8 cellular contexts compared by ENCODE assay signal in genomic region chr3:46978985-46979944, GRCh38. TPM values are rescaled to one million over a fixed set of nuclear protein-coding genes. Genes with fewer than 3 reads are reported as not detected.
DNase-seq lines count a peak whose midpoint lies in the region; ATAC-seq and TF ChIP-seq lines count a peak whose summit lies in the region.

Gene NBEAL2, plus strand, starts transcription at chr3:46979666. Its CDS starts 196 bp downstream, at chr3:46979862.

- H3K4me1 Mint-ChIP-seq in activated CD4-positive, alpha-beta T cell treated with anti-CD3 and anti-CD28 coated beads, Interleukin-2, amount 10 ng/mL, durations not matched to agents 7 days and 5 days = peaks cover 59% of the 10 kb centered on the region
- H3K4me1 Mint-ChIP-seq in dendritic cell treated with granulocyte-macrophage colony-stimulating factor and Interleukin-4, amounts not matched to agents 40 ng/mL and 50 ng/mL, for 4 days (ENCODE audit: low read depth) = peaks cover 73% of the 10 kb centered on the region

- POLR2A ChIA-PET in activated CD4-positive, alpha-beta T cell treated with anti-CD3 and anti-CD28 coated beads, Interleukin-2, amount 10 ng/mL, durations not matched to agents 7 days and 5 days (lab: Charles Lee) = interaction anchor here (1.0 to 1.4 kb wide), 2 partner anchors 13 to 30 kb away, joined by 3 to 4 read pairs; no protein-coding TSS in a partner anchor

- DNase-seq in C1 segment of cervical spinal cord (lab: John Stamatoyannopoulos, UW) = peak in 11 of 14 donors; percentile 34 to 82 (median 59)
- peak; percentile 92 for DNase-seq in NCI-H69 (lab: John Stamatoyannopoulos, UW)
- peak; percentile 97 for DNase-seq in activated CD4-positive, alpha-beta T cell treated with anti-CD3 and anti-CD28 coated beads, Interleukin-2, amount 10 ng/mL, durations not matched to agents 7 days and 5 days
- DNase-seq in left lung = peak; percentile 99 to 100
- peak; percentile 94 for DNase-seq in stimulated activated CD4-positive, alpha-beta T cell treated with anti-CD3 and anti-CD28 coated beads, Interleukin-2, amount 100 ng/mL, for 4 hours (ENCODE audit: low read depth)

- H3K27ac Mint-ChIP-seq in activated CD4-positive, alpha-beta T cell treated with anti-CD3 and anti-CD28 coated beads, Interleukin-2, amount 10 ng/mL, durations not matched to agents 7 days and 5 days = peak within 1 kb of the TSS; percentile 88
- H3K27ac Mint-ChIP-seq in dendritic cell treated with granulocyte-macrophage colony-stimulating factor and Interleukin-4, amounts not matched to agents 40 ng/mL and 50 ng/mL, for 4 days = peak within 1 kb of the TSS; percentile 93

- H3K36me3 Mint-ChIP-seq in activated CD4-positive, alpha-beta T cell treated with anti-CD3 and anti-CD28 coated beads, Interleukin-2, amount 10 ng/mL, durations not matched to agents 7 days and 5 days (ENCODE audit: low read depth) = peaks cover 18% of the 10 kb centered on the region
- peaks cover 16% of the 10 kb centered on the region for H3K36me3 Mint-ChIP-seq in dendritic cell treated with granulocyte-macrophage colony-stimulating factor and Interleukin-4, amounts not matched to agents 40 ng/mL and 50 ng/mL, for 4 days (ENCODE audit: low read depth)

- no peaks in the 10 kb centered on the region for H3K36me3 ChIP-seq in left lung

- H3K9me3 ChIP-seq in left lung = no peaks in the 10 kb centered on the region

- H3K4me1 ChIP-seq in left lung = peaks cover 16 to 75% of the 10 kb centered on the region in 2 donors

- peak within 1 kb of the TSS; percentile 84 for H3K4me3 Mint-ChIP-seq in activated CD4-positive, alpha-beta T cell treated with anti-CD3 and anti-CD28 coated beads, Interleukin-2, amount 10 ng/mL, durations not matched to agents 7 days and 5 days
- peak within 1 kb of the TSS; percentile 88 for H3K4me3 Mint-ChIP-seq in dendritic cell treated with granulocyte-macrophage colony-stimulating factor and Interleukin-4, amounts not matched to agents 40 ng/mL and 50 ng/mL, for 4 days

- no peaks in the 10 kb centered on the region for H3K27me3 ChIP-seq in left lung

- H3K27ac ChIP-seq in left lung = peak within 1 kb of the TSS; percentile 81 to 90

- ATAC-seq in GM19328 (IDR thresholded peaks at IDR 0.05; ENCODE audit: unreplicated experiment) (peak; percentile 65), HG03469 (IDR thresholded peaks at IDR 0.05; ENCODE audit: unreplicated experiment) (peak; percentile 64), left lung (peak; percentile 84)

- no peaks in the 10 kb centered on the region for H3K27me3 Mint-ChIP-seq in activated CD4-positive, alpha-beta T cell treated with anti-CD3 and anti-CD28 coated beads, Interleukin-2, amount 10 ng/mL, durations not matched to agents 7 days and 5 days
- no peaks in the 10 kb centered on the region for H3K27me3 Mint-ChIP-seq in dendritic cell treated with granulocyte-macrophage colony-stimulating factor and Interleukin-4, amounts not matched to agents 40 ng/mL and 50 ng/mL, for 4 days

- H3K4me3 ChIP-seq in left lung = peak within 1 kb of the TSS; percentile 57 to 69

- intact Hi-C loops in dendritic cell treated with granulocyte-macrophage colony-stimulating factor and Interleukin-4, amounts not matched to agents 40 ng/mL and 50 ng/mL, for 4 days (cut with micrococcal nuclease) = loop anchor here (1.0 to 5.0 kb wide), 2 partner anchors 30 to 52 kb away; no protein-coding TSS in a partner anchor
- intact Hi-C loops in left lung (cut with DNase I) = no loop called here

- TF ChIP-seq CTCF in left lung (IDR thresholded peaks at IDR 0.05) = peak in 1 of 2 donors; percentile 41

- H3K9me3 Mint-ChIP-seq in activated CD4-positive, alpha-beta T cell treated with anti-CD3 and anti-CD28 coated beads, Interleukin-2, amount 10 ng/mL, durations not matched to agents 7 days and 5 days = no peaks in the 10 kb centered on the region
- no peaks in the 10 kb centered on the region for H3K9me3 Mint-ChIP-seq in dendritic cell treated with granulocyte-macrophage colony-stimulating factor and Interleukin-4, amounts not matched to agents 40 ng/mL and 50 ng/mL, for 4 days

- CTCF ChIA-PET in activated CD4-positive, alpha-beta T cell treated with anti-CD3 and anti-CD28 coated beads, Interleukin-2, amount 10 ng/mL, durations not matched to agents 7 days and 5 days (lab: Charles Lee) = interaction anchor here (0.7 to 1.9 kb wide), 4 partner anchors 8 to 25 kb away, joined by 3 to 5 read pairs (median 4); no protein-coding TSS in a partner anchor

RNA-seq across cellular contexts. Expression of gene NBEAL2, which starts in this region (rescaled TPM):
- total RNA-seq in activated CD4-positive, alpha-beta T cell treated with anti-CD3 and anti-CD28 coated beads, Interleukin-2, amount 10 ng/mL, durations not matched to agents 7 days and 5 days = 100 to 1,000 TPM; 194 to 212 TPM
- 100 to 1,000 TPM in 1 of 2 donors, 10 to 100 TPM in 1; 99.6 to 148 TPM for total RNA-seq in left lung

Comparison
In these comparisons a context has a peak if more than half of its experiments do, and no peak if none do; other contexts are left out.
1. Peak in every context shown above with its lines: DNase-seq, ATAC-seq, H3K4me3 ChIP-seq and H3K27ac ChIP-seq.